In the genomic region with DNA sequence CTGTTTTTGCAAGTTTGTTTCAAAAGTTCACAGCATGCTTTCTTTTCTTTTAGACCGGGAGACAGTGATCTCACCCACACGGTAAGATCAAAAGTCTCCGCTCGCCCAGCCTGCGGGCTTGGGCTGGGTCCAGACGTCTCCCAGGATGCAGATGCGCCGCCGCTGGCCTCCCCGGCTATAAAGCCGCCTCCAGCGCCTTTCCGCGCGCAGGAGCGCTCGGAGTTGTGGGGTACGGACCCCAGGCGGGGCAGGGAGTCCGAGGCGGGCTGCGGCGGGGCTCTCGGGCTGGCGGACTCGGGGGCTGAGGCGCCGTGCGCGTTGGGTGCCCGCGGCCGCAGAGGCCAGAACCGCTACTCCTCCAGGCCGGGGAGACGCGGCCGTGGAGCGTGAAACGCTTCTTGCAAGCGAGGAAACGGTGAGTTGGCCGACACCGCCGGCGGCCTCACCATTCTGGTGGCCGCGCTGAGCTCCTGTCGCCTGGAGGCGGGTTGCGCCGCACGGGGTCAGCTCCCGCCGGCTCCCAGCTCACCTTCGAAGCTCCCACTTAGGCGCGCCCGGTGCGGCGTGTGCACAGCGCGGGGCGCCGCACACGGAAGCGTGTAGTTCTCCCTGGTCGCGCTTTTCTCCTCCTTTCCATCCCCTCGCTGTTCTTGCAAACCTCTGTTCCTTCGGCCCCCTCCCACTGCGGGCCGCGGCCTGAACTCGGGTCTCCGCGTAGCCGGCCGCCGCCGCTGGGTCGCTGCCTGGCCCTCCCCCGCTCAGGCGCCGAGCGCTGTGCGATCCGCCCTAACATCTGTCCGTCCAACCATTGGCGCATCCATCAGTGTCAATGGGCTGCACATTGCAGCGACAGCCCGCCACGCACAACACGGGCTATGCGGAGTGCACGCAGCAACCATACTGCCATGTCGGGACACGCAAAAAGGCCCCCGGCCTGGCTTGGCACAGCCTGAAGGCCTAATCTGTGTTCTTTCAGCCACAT, we compare ENCODE assay signal across 8 cellular contexts. TPM values are rescaled to one million over a fixed set of nuclear protein-coding genes. Genes with fewer than 3 reads are reported as not detected.
DNase-seq lines count a peak whose midpoint lies in the region; ATAC-seq and TF ChIP-seq lines count a peak whose summit lies in the region.

No MANE protein-coding gene starts in this region.

- no peaks in the 10 kb centered on the region for H3F3A ChIP-seq in SK-N-SH (replicated peaks; ENCODE audit: insufficient read depth)

- no peaks in the 10 kb centered on the region for H3K36me3 Mint-ChIP-seq in natural killer cell

- CTCF ChIA-PET in SK-N-SH (lab: Yijun Ruan, JAX) = interaction anchor here (0.5 to 2.3 kb wide), 4 partner anchors 10 to 873 kb away, joined by 3 to 10 read pairs (median 4); no protein-coding TSS in a partner anchor

- peaks cover 0 to 3% of the 10 kb centered on the region in 2 experiments for H3K36me3 ChIP-seq in SK-N-SH (replicated peaks in 1 of 2; ENCODE audit: control insufficient read depth in 1 of 2, insufficient read depth in 2 of 2, low read length in 1 of 2)

- H3K9me2 ChIP-seq in SK-N-SH = no peaks in the 10 kb centered on the region

- peak overlapping the region; percentile 94 for H3K4me2 ChIP-seq in SK-N-SH

- no peaks in the 10 kb centered on the region for H3K9me3 Mint-ChIP-seq in natural killer cell

- H3K4me1 Mint-ChIP-seq in natural killer cell = peaks cover 55 to 73% of the 10 kb centered on the region in 2 donors

- DNase-seq in SK-N-SH (peak; percentile 74), fibroblast of gingiva (ENCODE audit: low read depth) (peak; percentile 64), natural killer cell (no peak), iPS-NIHi7 (ENCODE audit: extremely low spot score) (no peak), hippocampal formation (lab: John Stamatoyannopoulos, UW) (no peak)

- no peak for TF ChIP-seq RAD21 in SK-N-SH (IDR thresholded peaks at IDR 0.05; ENCODE audit: low read length)

- H3K4me3 ChIP-seq in GM08714 (ENCODE audit: low read length) (peak overlapping the region; percentile 66), SK-N-SH (ENCODE audit: low read depth in 2 of 2, low read length in 1 of 2) (peak overlapping the region; percentile 85 to 97)

- H4K20me1 ChIP-seq in SK-N-SH (ENCODE audit: insufficient read depth) = peaks cover 22% of the 10 kb centered on the region

- peaks cover 15 to 23% of the 10 kb centered on the region in 2 experiments for H3K4me1 ChIP-seq in SK-N-SH (ENCODE audit: control insufficient read depth in 1 of 2, insufficient read depth in 2 of 2, low read depth in 1 of 2, low read length in 1 of 2)

- WGBS in SK-N-SH (ENCODE audit: low lambda C conversion rate) = 49% methylated on average over 46 of the region's 99 CpGs

- POLR2A ChIA-PET in SK-N-SH (lab: Yijun Ruan, JAX) = interaction anchor here (0.5 to 0.9 kb wide), 2 partner anchors 13 to 268 kb away, joined by 3 read pairs; no protein-coding TSS in a partner anchor

- H3K27ac ChIP-seq in SK-N-SH (ENCODE audit: low read depth in 2 of 2, low read length in 1 of 2) = peak overlapping the region; percentile 73 to 83; a peak in 3 of 4 replicates

- TF ChIP-seq CTCF in SK-N-SH (IDR thresholded peaks at IDR 0.05) (no peak), natural killer cell (IDR thresholded peaks at IDR 0.05) (no peak)

- no peak for ATAC-seq in natural killer cell
- ATAC-seq in GM21723 (IDR thresholded peaks at IDR 0.05; ENCODE audit: unreplicated experiment) = no peak
- no peak for ATAC-seq in HG03025 (IDR thresholded peaks at IDR 0.05; ENCODE audit: low FRiP score, unreplicated experiment)

- H3K79me2 ChIP-seq in SK-N-SH (ENCODE audit: insufficient read depth) = peaks cover 47% of the 10 kb centered on the region

- intact Hi-C loops in natural killer cell (cut with micrococcal nuclease) = no loop called here

- no peak for TF ChIP-seq EP300 in SK-N-SH (IDR thresholded peaks at IDR 0.05; ENCODE audit: borderline replicate concordance in 1 of 2, low read depth in 1 of 2, low read length in 1 of 2)

- H3K9ac ChIP-seq in SK-N-SH = peak overlapping the region; percentile 81

- H2AFZ ChIP-seq in SK-N-SH (ENCODE audit: low read depth) = peak overlapping the region; percentile 76

- peak overlapping the region; percentile 57 to 72 for H3K27ac Mint-ChIP-seq in natural killer cell

- H3K9me3 ChIP-seq in SK-N-SH = no peaks in the 10 kb centered on the region

- peak overlapping the region; percentile 99 for H3K4me3 Mint-ChIP-seq in natural killer cell

- H3K27me3 Mint-ChIP-seq in natural killer cell (ENCODE audit: low read depth in 2 of 2) = peaks cover 63 to 73% of the 10 kb centered on the region in 2 donors

- H3K27me3 ChIP-seq in SK-N-SH (ENCODE audit: insufficient read depth) = no peaks in the 10 kb centered on the region

TF ChIP-seq in SK-N-SH, 30 proteins besides CTCF, POLR2A, EP300 and RAD21:
- TF ChIP-seq, protein P1, sequence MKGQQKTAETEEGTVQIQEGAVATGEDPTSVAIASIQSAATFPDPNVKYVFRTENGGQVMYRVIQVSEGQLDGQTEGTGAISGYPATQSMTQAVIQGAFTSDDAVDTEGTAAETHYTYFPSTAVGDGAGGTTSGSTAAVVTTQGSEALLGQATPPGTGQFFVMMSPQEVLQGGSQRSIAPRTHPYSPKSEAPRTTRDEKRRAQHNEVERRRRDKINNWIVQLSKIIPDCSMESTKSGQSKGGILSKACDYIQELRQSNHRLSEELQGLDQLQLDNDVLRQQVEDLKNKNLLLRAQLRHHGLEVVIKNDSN (IDR thresholded peaks at IDR 0.05; ENCODE audit: borderline replicate concordance, low read depth) = no peak
- TF ChIP-seq MXI1 (IDR thresholded peaks at IDR 0.05; ENCODE audit: low read depth, low read length) = peak; percentile 14; the same call in 1 of the 2 replicates
- no peak for TF ChIP-seq RFX5 (IDR thresholded peaks at IDR 0.05; ENCODE audit: low read length)
- TF ChIP-seq GATA2 (CRISPR knock-in tag; IDR thresholded peaks at IDR 0.05) = no peak
- TF ChIP-seq EZH2phosphoT487 (IDR thresholded peaks at IDR 0.05; ENCODE audit: borderline replicate concordance, low read depth) = no peak
- no peak for TF ChIP-seq TCF12 (IDR thresholded peaks at IDR 0.05)
- TF ChIP-seq, protein P2, sequence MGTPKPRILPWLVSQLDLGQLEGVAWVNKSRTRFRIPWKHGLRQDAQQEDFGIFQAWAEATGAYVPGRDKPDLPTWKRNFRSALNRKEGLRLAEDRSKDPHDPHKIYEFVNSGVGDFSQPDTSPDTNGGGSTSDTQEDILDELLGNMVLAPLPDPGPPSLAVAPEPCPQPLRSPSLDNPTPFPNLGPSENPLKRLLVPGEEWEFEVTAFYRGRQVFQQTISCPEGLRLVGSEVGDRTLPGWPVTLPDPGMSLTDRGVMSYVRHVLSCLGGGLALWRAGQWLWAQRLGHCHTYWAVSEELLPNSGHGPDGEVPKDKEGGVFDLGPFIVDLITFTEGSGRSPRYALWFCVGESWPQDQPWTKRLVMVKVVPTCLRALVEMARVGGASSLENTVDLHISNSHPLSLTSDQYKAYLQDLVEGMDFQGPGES (IDR thresholded peaks at IDR 0.05; ENCODE audit: low read depth, low read length) = no peak
- TF ChIP-seq GABPA (IDR thresholded peaks at IDR 0.05; ENCODE audit: low read depth) = no peak
- TF ChIP-seq, protein P3, sequence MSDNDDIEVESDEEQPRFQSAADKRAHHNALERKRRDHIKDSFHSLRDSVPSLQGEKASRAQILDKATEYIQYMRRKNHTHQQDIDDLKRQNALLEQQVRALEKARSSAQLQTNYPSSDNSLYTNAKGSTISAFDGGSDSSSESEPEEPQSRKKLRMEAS (IDR thresholded peaks at IDR 0.05; ENCODE audit: low read depth) = peak; percentile 18; the same call in 1 of the 2 replicates
- no peak for TF ChIP-seq SMC3 (IDR thresholded peaks at IDR 0.05; ENCODE audit: low read depth, low read length)
- TF ChIP-seq SIN3A (IDR thresholded peaks at IDR 0.05; ENCODE audit: borderline replicate concordance, low read depth, low read length) = no peak
- no peak for TF ChIP-seq TEAD4 (IDR thresholded peaks at IDR 0.05; ENCODE audit: borderline replicate concordance, insufficient read depth)

RNA-seq across cellular contexts. Expression of a gene that starts 2.3 kb away (rescaled TPM):
- polyA plus RNA-seq in SK-N-SH (2012; rRNA removed) = 3.0 and 3.3 TPM in 2 replicates
- polyA plus RNA-seq in SK-N-SH (2012; cell fraction: cytosol; rRNA removed) = 2.5 and 2.8 TPM in 2 replicates
- polyA plus RNA-seq in SK-N-SH (2012; cell fraction: nucleus; rRNA removed) = 13.7 and 14.0 TPM in 2 replicates
- 1 to 10 TPM; 5.3 to 8.1 (median 6.2) TPM for total RNA-seq in natural killer cell

Comparison
In these comparisons a context has a peak if more than half of its experiments do, and no peak if none do; other contexts are left out.
1. DNase-seq: peak in SK-N-SH (single experiment) and fibroblast of gingiva (single experiment); none in natural killer cell (single experiment), iPS-NIHi7 (single experiment) and hippocampal formation (0 of 2).